ENCODE assay signal across 16 cellular contexts in genomic region chr10:191703-192518, GRCh38. TPM values are rescaled to one million over a fixed set of nuclear protein-coding genes. Genes with fewer than 3 reads are reported as not detected.
DNase-seq lines count a peak whose midpoint lies in the region; ATAC-seq, FAIRE-seq and TF ChIP-seq lines count a peak whose summit lies in the region.
"Had no signal": no experiment of that assay in that cellular context is flagged by ENCODE, and none has a peak within 500 bp of the region (broad histone marks: within the 10 kb centered on the region; RNA-seq: fewer than 3 reads in every experiment).

No MANE protein-coding gene starts in this region.

- H3K27me3 Mint-ChIP-seq in astrocyte (ENCODE audit: low read depth, unreplicated experiment), result no peaks in the 10 kb centered on the region
- no peaks in the 10 kb centered on the region for H3K27me3 Mint-ChIP-seq in activated naive CD4-positive, alpha-beta T cell treated with anti-CD3 and anti-CD28 coated beads, Interleukin-2, amount 10 ng/mL, durations not matched to agents 7 days and 5 days
- H3K27me3 Mint-ChIP-seq: activated naive CD8-positive, alpha-beta T cell treated with anti-CD3 and anti-CD28 coated beads, Interleukin-2, amount 50 U/mL, for 24 hours had no signal

- WGBS in right cardiac atrium, result 48% methylated on average over 9 of the region's 9 CpGs

- peaks cover 9% of the 10 kb centered on the region for H4K20me1 ChIP-seq in astrocyte (ENCODE audit: insufficient read depth, low read length)

- no peak overlapping the region for H3K27ac Mint-ChIP-seq in astrocyte (ENCODE audit: unreplicated experiment)
- H3K27ac Mint-ChIP-seq in activated naive CD4-positive, alpha-beta T cell treated with anti-CD3 and anti-CD28 coated beads, Interleukin-2, amount 10 ng/mL, durations not matched to agents 7 days and 5 days, result no peak overlapping the region
- H3K27ac Mint-ChIP-seq: activated naive CD8-positive, alpha-beta T cell treated with anti-CD3 and anti-CD28 coated beads, Interleukin-2, amount 50 U/mL, for 24 hours had no signal

- H3K36me3 ChIP-seq in astrocyte (ENCODE audit: insufficient read depth, low read length), result no peaks in the 10 kb centered on the region
- H3K36me3 ChIP-seq: right lobe of liver had no signal

- no peak overlapping the region for H2AFZ ChIP-seq in astrocyte (ENCODE audit: low read depth, low read length)

- H3K4me1 Mint-ChIP-seq in astrocyte (ENCODE audit: low read depth, unreplicated experiment), result peaks cover 2% of the 10 kb centered on the region
- H3K4me1 Mint-ChIP-seq in activated naive CD4-positive, alpha-beta T cell treated with anti-CD3 and anti-CD28 coated beads, Interleukin-2, amount 10 ng/mL, durations not matched to agents 7 days and 5 days, result no peaks in the 10 kb centered on the region

- H3K9me3 ChIP-seq in astrocyte (ENCODE audit: insufficient read depth, low read depth, low read length), result no peaks in the 10 kb centered on the region
- no peaks in the 10 kb centered on the region for H3K9me3 ChIP-seq in right cardiac atrium (ENCODE audit: control insufficient read depth, low read length)
- H3K9me3 ChIP-seq: right lobe of liver, SJSA1 had no signal

- DNase-seq in AG08396 (ENCODE audit: low spot score) (peak; percentile 34), HTR-8/SVneo (ENCODE audit: insufficient read length, low spot score) (peak; percentile 18), astrocyte (ENCODE audit: low read depth) (peak; percentile 86), right cardiac atrium (peak in 2 of 3 donors; percentile 24 to 43), mucosa of gallbladder (ENCODE audit: low spot score) (no peak)
- DNase-seq in activated naive CD4-positive, alpha-beta T cell treated with anti-CD3 and anti-CD28 coated beads, Interleukin-2, amount 10 ng/mL, durations not matched to agents 7 days and 5 days, result no peak
- DNase-seq: activated CD8-positive, alpha-beta memory T cell treated with anti-CD3 and anti-CD28 coated beads, Interleukin-2, amount 50 U/mL, for 4 hours; activated naive CD8-positive, alpha-beta T cell treated with anti-CD3 and anti-CD28 coated beads, Interleukin-2, amount 50 U/mL, for 24 hours; MM.1S; NCI-H510A; right lobe of liver had no signal

- no peak for TF ChIP-seq CTCF in astrocyte (IDR thresholded peaks at IDR 0.05; ENCODE audit: insufficient read depth, low read depth, low read length)

- no peaks in the 10 kb centered on the region for H3K36me3 Mint-ChIP-seq in astrocyte (ENCODE audit: low read depth, unreplicated experiment)
- H3K36me3 Mint-ChIP-seq in activated naive CD4-positive, alpha-beta T cell treated with anti-CD3 and anti-CD28 coated beads, Interleukin-2, amount 10 ng/mL, durations not matched to agents 7 days and 5 days, result peaks cover 19% of the 10 kb centered on the region

- ATAC-seq in right cardiac atrium (peak; percentile 89 to 93), GM21528 (IDR thresholded peaks at IDR 0.05; ENCODE audit: low FRiP score, unreplicated experiment) (no peak), HG02938 (IDR thresholded peaks at IDR 0.05; ENCODE audit: unreplicated experiment) (no peak)
- ATAC-seq: activated naive CD8-positive, alpha-beta T cell treated with anti-CD3 and anti-CD28 coated beads, Interleukin-2, amount 50 U/mL, for 24 hours had no signal

- H3K4me2 ChIP-seq in astrocyte (ENCODE audit: low read length), result peak overlapping the region; percentile 34

- CTCF ChIA-PET in activated naive CD4-positive, alpha-beta T cell treated with anti-CD3 and anti-CD28 coated beads, Interleukin-2, amount 10 ng/mL, durations not matched to agents 7 days and 5 days (lab: Charles Lee), result no interaction called here

- peaks cover 26% of the 10 kb centered on the region for H3K79me2 ChIP-seq in astrocyte (ENCODE audit: insufficient read depth, low read length)

- H3K9me3 Mint-ChIP-seq in astrocyte (ENCODE audit: unreplicated experiment), result no peaks in the 10 kb centered on the region
- H3K9me3 Mint-ChIP-seq in activated naive CD4-positive, alpha-beta T cell treated with anti-CD3 and anti-CD28 coated beads, Interleukin-2, amount 10 ng/mL, durations not matched to agents 7 days and 5 days, result no peaks in the 10 kb centered on the region
- H3K9me3 Mint-ChIP-seq: activated naive CD8-positive, alpha-beta T cell treated with anti-CD3 and anti-CD28 coated beads, Interleukin-2, amount 50 U/mL, for 24 hours had no signal

- peaks cover 24% of the 10 kb centered on the region for H3K4me1 ChIP-seq in astrocyte (ENCODE audit: insufficient read depth, low read length)
- H3K4me1 ChIP-seq in right cardiac atrium (ENCODE audit: control insufficient read depth, insufficient read depth, low read length), result peaks cover 2% of the 10 kb centered on the region
- H3K4me1 ChIP-seq: right lobe of liver had no signal

- no peak overlapping the region for H3K4me3 Mint-ChIP-seq in astrocyte (ENCODE audit: unreplicated experiment)
- no peak overlapping the region for H3K4me3 Mint-ChIP-seq in activated naive CD4-positive, alpha-beta T cell treated with anti-CD3 and anti-CD28 coated beads, Interleukin-2, amount 10 ng/mL, durations not matched to agents 7 days and 5 days
- H3K4me3 Mint-ChIP-seq: activated naive CD8-positive, alpha-beta T cell treated with anti-CD3 and anti-CD28 coated beads, Interleukin-2, amount 50 U/mL, for 24 hours had no signal

- H3K27me3 ChIP-seq in astrocyte (ENCODE audit: insufficient read depth, low read length) (no peaks in the 10 kb centered on the region), right cardiac atrium (ENCODE audit: control insufficient read depth, insufficient read depth) (no peaks in the 10 kb centered on the region)
- H3K27me3 ChIP-seq: right lobe of liver, SJSA1 had no signal

- intact Hi-C loops in right cardiac atrium (cut with DNase I), result no loop called here

- peak overlapping the region; percentile 12 for H3K27ac ChIP-seq in astrocyte (ENCODE audit: low read depth, low read length)
- no peak overlapping the region for H3K27ac ChIP-seq in right cardiac atrium (ENCODE audit: low read length)
- H3K27ac ChIP-seq: C4-2B, right lobe of liver, SJSA1, VCaP had no signal

- FAIRE-seq in HTR-8/SVneo (lab: Jason Lieb, UNC) (peak; percentile 57), astrocyte (lab: Jason Lieb, UNC) (peak; percentile 5)

- H3K9ac ChIP-seq in astrocyte (ENCODE audit: low read length), result peak overlapping the region; percentile 11

- H3K4me3 ChIP-seq in astrocyte (ENCODE audit: insufficient read depth, low read depth, low read length) (no peak overlapping the region), right cardiac atrium (ENCODE audit: low read length) (no peak overlapping the region)
- H3K4me3 ChIP-seq: right lobe of liver, SJSA1 had no signal

RNA-seq across cellular contexts. Expression of gene ZMYND11, which starts 56.7 kb away (rescaled TPM):
- total RNA-seq in astrocyte (37.9 and 40.1 TPM in 2 replicates), right cardiac atrium (10 to 100 TPM; 82.6 to 89.4 (median 86.2) TPM), mucosa of gallbladder (82.5 TPM)
- polyA plus RNA-seq in right cardiac atrium, result 42.2 TPM

Comparison
In these comparisons a context has a peak if more than half of its experiments do, and no peak if none do; other contexts are left out.
1. DNase-seq: peak in AG08396 (single experiment), HTR-8/SVneo (single experiment), astrocyte (single experiment) and right cardiac atrium (2 of 3); none in mucosa of gallbladder (single experiment) and activated naive CD4-positive, alpha-beta T cell treated with anti-CD3 and anti-CD28 coated beads, Interleukin-2, amount 10 ng/mL, durations not matched to agents 7 days and 5 days (single experiment).
2. ATAC-seq: peak in right cardiac atrium (2 of 2); none in GM21528 (single experiment) and HG02938 (single experiment).